13 cellular contexts compared by ENCODE assay signal in the genomic region with DNA sequence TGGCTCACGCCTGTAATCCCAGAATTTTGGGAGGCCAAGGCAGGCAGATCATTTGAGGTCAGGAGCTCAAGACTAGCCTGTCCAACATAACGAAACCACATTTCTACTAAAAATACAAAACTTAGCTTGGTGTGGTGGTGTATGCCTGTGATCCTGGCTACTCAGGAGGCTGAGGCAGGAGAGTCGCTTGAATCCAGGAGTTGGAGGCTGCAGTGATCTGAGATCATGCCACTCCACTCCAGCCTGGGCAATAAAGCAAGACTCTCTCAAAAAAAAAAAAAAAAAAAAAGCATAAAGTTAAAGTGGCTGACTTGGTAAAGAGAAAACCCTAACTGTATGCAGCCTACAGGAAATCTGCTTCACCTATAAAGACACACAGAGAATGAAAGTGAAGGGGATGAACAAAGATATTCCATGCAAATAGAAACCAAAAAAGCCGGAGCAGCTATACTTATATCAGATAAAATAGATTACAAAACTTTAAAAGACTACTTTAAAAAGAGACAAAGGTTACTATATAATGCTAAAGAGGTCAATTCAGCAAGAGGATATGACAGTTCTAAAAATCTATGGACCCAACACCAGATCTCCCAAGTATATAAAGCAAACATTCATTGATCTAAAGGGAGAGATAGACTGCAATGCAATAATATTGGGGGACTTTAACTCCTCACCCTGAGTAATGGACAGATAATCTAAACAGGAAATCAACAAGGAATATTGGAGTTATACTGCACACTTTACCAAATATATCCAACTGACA. TPM values are rescaled to one million over a fixed set of nuclear protein-coding genes. Genes with fewer than 3 reads are reported as not detected.
DNase-seq lines count a peak whose midpoint lies in the region; ATAC-seq and TF ChIP-seq lines count a peak whose summit lies in the region.
"Had no signal": no experiment of that assay in that cellular context is flagged by ENCODE, and none has a peak within 500 bp of the region (broad histone marks: within the 10 kb centered on the region; RNA-seq: fewer than 3 reads in every experiment).

No MANE protein-coding gene starts in this region.

- peak in 2 of 3 donors; percentile 13 to 23 for ATAC-seq in natural killer cell
- ATAC-seq in body of pancreas = no peak

- peak overlapping the region; percentile 87 for H3K4me3 Mint-ChIP-seq in activated naive CD8-positive, alpha-beta T cell
- H3K4me3 Mint-ChIP-seq in natural killer cell = peak overlapping the region; percentile 99
- H3K4me3 Mint-ChIP-seq: HFFc6 had no signal

- peaks cover 14% of the 10 kb centered on the region for H3K36me3 Mint-ChIP-seq in activated naive CD8-positive, alpha-beta T cell
- H3K36me3 Mint-ChIP-seq in natural killer cell = peaks cover 36% of the 10 kb centered on the region

- no peak for TF ChIP-seq CTCF in natural killer cell (IDR thresholded peaks at IDR 0.05)
- no peak for TF ChIP-seq CTCF in body of pancreas (IDR thresholded peaks at IDR 0.05)

- H3K4me1 ChIP-seq in ACC112 (ENCODE audit: control insufficient read depth, insufficient read depth, low read length, unreplicated experiment) = peaks cover 6% of the 10 kb centered on the region
- H3K4me1 ChIP-seq in HAP-1 = peaks cover 41% of the 10 kb centered on the region
- no peaks in the 10 kb centered on the region for H3K4me1 ChIP-seq in body of pancreas

- H3K9me3 ChIP-seq in HAP-1 = no peaks in the 10 kb centered on the region
- no peaks in the 10 kb centered on the region for H3K9me3 ChIP-seq in body of pancreas

- intact Hi-C loops in natural killer cell (cut with micrococcal nuclease) = loop anchor here (5.0 to 10.0 kb wide), 4 partner anchors 42 to 527 kb away; partner anchors contain the start of genes KLRD1 and KLRK1
- intact Hi-C loops in body of pancreas (cut with DNase I) = no loop called here

- H3K4me3 ChIP-seq in ACC112 (ENCODE audit: low read depth, low read length) (peak overlapping the region; percentile 77), HAP-1 (no peak overlapping the region), body of pancreas (no peak overlapping the region)

- H3K4me1 Mint-ChIP-seq in activated naive CD8-positive, alpha-beta T cell (ENCODE audit: low read depth) = peaks cover 58% of the 10 kb centered on the region
- H3K4me1 Mint-ChIP-seq in natural killer cell = peaks cover 59 to 68% of the 10 kb centered on the region in 2 donors

- no peak for TF ChIP-seq POLR2A in body of pancreas (IDR thresholded peaks at IDR 0.05)

- peaks cover 44% of the 10 kb centered on the region for H3K79me2 ChIP-seq in ACC112 (ENCODE audit: control insufficient read depth, insufficient read depth, low read length, unreplicated experiment)

- H3K27me3 ChIP-seq in ACC112 (ENCODE audit: insufficient read depth, low read length) (no peaks in the 10 kb centered on the region), HAP-1 (ENCODE audit: low read depth) (no peaks in the 10 kb centered on the region), body of pancreas (no peaks in the 10 kb centered on the region)

- 71% methylated on average over 4 of the region's 4 CpGs for WGBS in body of pancreas, 2 donors

- no peak overlapping the region for H2AFZ ChIP-seq in ACC112 (ENCODE audit: low read length, unreplicated experiment)

- H3K27ac ChIP-seq in ACC112 (ENCODE audit: low read depth, low read length) = no peak overlapping the region
- no peak overlapping the region for H3K27ac ChIP-seq in body of pancreas

- DNase-seq in HS-5 (ENCODE audit: low read depth) (peak; percentile 24), natural killer cell (no peak), glomerular visceral epithelial cell (ENCODE audit: extremely low spot score) (no peak), HAP-1 (ENCODE audit: low spot score in 2 of 2) (no peak), body of pancreas (no peak), AG20443 (ENCODE audit: low spot score) (no peak)
- DNase-seq: HFFc6, NCI-H510A treated with DMSO at 0.1 percent for 48 hours had no signal

- H3K27ac Mint-ChIP-seq in activated naive CD8-positive, alpha-beta T cell = peak overlapping the region; percentile 94
- peak overlapping the region; percentile 98 to 100 for H3K27ac Mint-ChIP-seq in natural killer cell
- H3K27ac Mint-ChIP-seq: HFFc6 had no signal

- 0 out of 2 replicates have a peak, but pooled peaks cover 3% of the 10 kb centered on the region for H3K36me3 ChIP-seq in ACC112 (ENCODE audit: insufficient read depth, low read length)
- H3K36me3 ChIP-seq in HAP-1 (replicated peaks) = no peaks in the 10 kb centered on the region; the same call in 1 of the 2 replicates
- no peaks in the 10 kb centered on the region for H3K36me3 ChIP-seq in body of pancreas (replicated peaks in 1 of 2; ENCODE audit: insufficient read depth in 1 of 2, low read depth in 2 of 2)

- H3K9me3 Mint-ChIP-seq in activated naive CD8-positive, alpha-beta T cell (ENCODE audit: low read depth) = peaks cover 4% of the 10 kb centered on the region
- peaks cover 5 to 8% of the 10 kb centered on the region in 2 donors for H3K9me3 Mint-ChIP-seq in natural killer cell
- H3K9me3 Mint-ChIP-seq: HFFc6 had no signal

- in situ Hi-C loops in HAP-1 (cut with MboI; ENCODE audit: low sequenced_read_pairs) = no loop called here

- no peaks in the 10 kb centered on the region for H3K27me3 Mint-ChIP-seq in activated naive CD8-positive, alpha-beta T cell
- no peaks in the 10 kb centered on the region for H3K27me3 Mint-ChIP-seq in natural killer cell (ENCODE audit: low read depth in 2 of 2)

RNA-seq across cellular contexts. Expression of gene CLEC2B, which starts 4.1 kb away (rescaled TPM):
- total RNA-seq in natural killer cell (100 to 1,000 TPM; 158 to 302 (median 220) TPM), body of pancreas (1 to 10 TPM in 1 of 2 donors, under 1 TPM in 1; 0.66 to 4.2 TPM)
- total RNA-seq: epithelial cell of proximal tubule, HFFc6 had no signal

RNA-seq across cellular contexts. Expression of gene KLRF2, which starts 16.2 kb away (rescaled TPM):
- not detected for total RNA-seq in natural killer cell
- total RNA-seq in body of pancreas = not detected
- total RNA-seq: epithelial cell of proximal tubule, HFFc6, lower leg skin, ureter had no signal

RNA-seq across cellular contexts. Expression of gene KLRF1, which starts 37.8 kb away (rescaled TPM):
- 100 to 1,000 TPM; 364 to 424 (median 392) TPM for total RNA-seq in natural killer cell
- not detected for total RNA-seq in body of pancreas
- total RNA-seq: epithelial cell of proximal tubule, HFFc6 had no signal

Comparison
In these comparisons a context has a peak if more than half of its experiments do, and no peak if none do; other contexts are left out.
1. RNA of gene CLEC2B, which starts 4.1 kb away (total RNA-seq): 158 to 302 TPM in natural killer cell; 0.66 to 4.2 TPM in body of pancreas; every median in the first group is over 10 times any median in the second.
2. RNA of gene KLRF1, which starts 37.8 kb away (total RNA-seq): 364 to 424 TPM in natural killer cell; not detected in body of pancreas; every median in the first group is over 100 times any median in the second.